ENCODE assay signal across 16 cellular contexts in genomic region chr9:108083796-108084352, GRCh38.
"Had no signal": no experiment of that assay in that cellular context is flagged by ENCODE, and none has a peak within 500 bp of the region (broad histone marks: within the 10 kb centered on the region; RNA-seq: fewer than 3 reads in every experiment).

No MANE protein-coding gene starts in this region.

- H3K4me1 Mint-ChIP-seq: activated CD4-positive, alpha-beta memory T cell treated with anti-CD3 and anti-CD28 coated beads, Interleukin-2, amount 10 ng/mL, durations not matched to agents 7 days and 5 days; naive B cell had no signal

- H3K4me3 Mint-ChIP-seq: activated CD4-positive, alpha-beta memory T cell treated with anti-CD3 and anti-CD28 coated beads, Interleukin-2, amount 10 ng/mL, durations not matched to agents 7 days and 5 days; activated T-cell treated with anti-CD3 and anti-CD28 coated beads, Interleukin-2, amount 50 U/mL, for 24 hours; naive B cell; neural progenitor cell; WTC11 had no signal

- FAIRE-seq: islet of Langerhans had no signal

- ATAC-seq: gastroesophageal sphincter had no signal

- H3K4me3 ChIP-seq: cardiac muscle cell, gastroesophageal sphincter, neural progenitor cell, sigmoid colon, spleen, thyroid gland, vagina had no signal

- H3K27ac Mint-ChIP-seq: activated CD4-positive, alpha-beta memory T cell treated with anti-CD3 and anti-CD28 coated beads, Interleukin-2, amount 10 ng/mL, durations not matched to agents 7 days and 5 days; activated T-cell treated with anti-CD3 and anti-CD28 coated beads, Interleukin-2, amount 50 U/mL, for 24 hours; neural progenitor cell; WTC11 had no signal

- DNase-seq: activated CD4-positive, alpha-beta memory T cell treated with anti-CD3 and anti-CD28 coated beads, Interleukin-2, amount 10 ng/mL, durations not matched to agents 7 days and 5 days; activated CD4-positive, alpha-beta T cell treated with anti-CD3 and anti-CD28 coated beads for 4 hours; activated effector memory CD4-positive, alpha-beta T cell treated with Interleukin-2 at 50 U/mL for 16 hours; activated naive CD4-positive, alpha-beta T cell treated with anti-CD3 and anti-CD28 coated beads, Interleukin-2, amount 50 U/mL, for 16 hours; activated T-cell treated with anti-CD3 and anti-CD28 coated beads, Interleukin-2, amount 50 U/mL, for 24 hours; naive B cell; sigmoid colon; spleen; stimulated activated CD4-positive, alpha-beta T cell treated with anti-CD3 and anti-CD28 coated beads, Interleukin-1b, Interleukin-23, amount 100 ng/mL, for 48 hours; thyroid gland had no signal

- H3K27me3 Mint-ChIP-seq: activated CD4-positive, alpha-beta memory T cell treated with anti-CD3 and anti-CD28 coated beads, Interleukin-2, amount 10 ng/mL, durations not matched to agents 7 days and 5 days; activated T-cell treated with anti-CD3 and anti-CD28 coated beads, Interleukin-2, amount 50 U/mL, for 24 hours had no signal
